In the genomic region with DNA sequence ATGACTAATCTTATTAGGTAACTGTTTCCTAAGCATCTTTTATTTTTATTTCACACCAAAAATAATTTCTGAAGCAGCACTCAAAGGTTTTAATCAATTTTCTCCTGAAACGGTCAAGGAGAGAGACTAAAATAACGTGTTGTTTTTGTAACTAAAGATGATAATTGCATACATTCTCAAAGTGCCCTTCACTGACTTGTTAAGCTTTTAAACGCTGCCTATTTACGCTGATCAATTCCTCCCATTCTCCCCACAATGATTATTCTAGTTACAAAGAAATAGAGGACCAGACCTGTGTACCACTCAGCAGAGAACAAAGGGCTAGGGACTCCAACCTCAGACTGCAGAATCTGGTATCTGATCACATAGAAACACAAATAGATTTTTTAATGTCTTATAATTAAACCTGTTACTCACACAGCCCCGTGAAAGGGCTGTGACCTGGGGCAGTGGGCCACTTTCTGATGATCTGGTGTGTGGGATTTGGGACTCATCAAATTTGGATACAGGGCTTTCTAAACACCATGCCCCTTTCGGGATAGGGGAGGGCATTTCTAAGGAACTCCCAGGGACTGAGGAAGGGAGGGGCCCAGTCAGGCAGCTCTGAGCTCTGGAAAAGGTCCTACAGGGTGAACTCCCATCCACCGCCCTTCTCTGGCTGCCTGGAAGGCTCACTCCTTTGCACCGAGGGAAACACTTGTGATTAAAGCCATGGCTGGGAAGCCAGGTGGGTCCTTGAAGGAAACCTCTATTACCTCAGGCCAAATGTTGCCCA, we compare ENCODE assay signal across 9 cellular contexts.
A peak's percentile ranks its signal among the peaks of the same experiment; 100 is the strongest.
DNase-seq lines count a peak whose midpoint lies in the region; ATAC-seq and TF ChIP-seq lines count a peak whose summit lies in the region.
"Had no signal": no experiment of that assay in that cellular context is flagged by ENCODE, and none has a peak within 500 bp of the region (broad histone marks: within the 10 kb centered on the region; RNA-seq: fewer than 3 reads in every experiment).

No MANE protein-coding gene starts in this region.

- H3K27ac ChIP-seq in mucosa of rectum (ENCODE audit: low read depth in 2 of 2, low read length in 2 of 2), result peak overlapping the region; percentile 90 to 94
- no peak overlapping the region for H3K27ac ChIP-seq in CD4-positive, alpha-beta T cell (ENCODE audit: low read depth, low read length)

- no peaks in the 10 kb centered on the region for H3K36me3 Mint-ChIP-seq in chondrocyte (ENCODE audit: low read depth)
- no peaks in the 10 kb centered on the region for H3K36me3 Mint-ChIP-seq in CD4-positive, alpha-beta T cell (ENCODE audit: low read depth)
- no peaks in the 10 kb centered on the region for H3K36me3 Mint-ChIP-seq in activated CD4-positive, alpha-beta T cell treated with anti-CD3 and anti-CD28 coated beads for 36 hours (ENCODE audit: low read depth)

- TF ChIP-seq CTCF in AG10803 (conservative IDR thresholded peaks at IDR 0.05; ENCODE audit: low read length) (no peak), chondrocyte (IDR thresholded peaks at IDR 0.05) (no peak)
- no peak for TF ChIP-seq CTCF in CD4-positive, alpha-beta T cell (IDR thresholded peaks at IDR 0.05)

- H3K4me3 ChIP-seq in AG10803 (ENCODE audit: low read length) (no peak overlapping the region), mucosa of rectum (ENCODE audit: low read length in 2 of 2) (peak overlapping the region in 1 of 2 donors; percentile 46)

- H3K9me3 ChIP-seq in mucosa of rectum (ENCODE audit: control insufficient read depth in 2 of 2, low read length in 2 of 2), result no peaks in the 10 kb centered on the region
- no peaks in the 10 kb centered on the region for H3K9me3 ChIP-seq in CD4-positive, alpha-beta T cell (ENCODE audit: control insufficient read depth, low read length)

- ATAC-seq in CD4-positive, alpha-beta T cell (ENCODE audit: poor library complexity), result no peak
- ATAC-seq in activated CD4-positive, alpha-beta T cell treated with anti-CD3 and anti-CD28 coated beads for 36 hours, result no peak

- no peak overlapping the region for H3K4me3 Mint-ChIP-seq in chondrocyte (ENCODE audit: unreplicated experiment)
- H3K4me3 Mint-ChIP-seq in CD4-positive, alpha-beta T cell, result no peak overlapping the region
- H3K4me3 Mint-ChIP-seq in activated CD4-positive, alpha-beta T cell treated with anti-CD3 and anti-CD28 coated beads for 36 hours, result no peak overlapping the region
- H3K4me3 Mint-ChIP-seq: activated T-helper 1 cell treated with anti-CD3 and anti-CD28 coated beads, Interleukin-12 subunit alpha, Interleukin-12 subunit beta, Interleukin-2, Interleukin-4 antibody, amounts not matched to agents 30 ng/mL and 10 ng/mL and 1 ng/mL, durations not matched to agents 14 hours and 24 hours and 36 hours had no signal

- CTCF ChIA-PET in CD4-positive, alpha-beta T cell (lab: Charles Lee), result no interaction called here
- CTCF ChIA-PET in activated CD4-positive, alpha-beta T cell treated with anti-CD3 and anti-CD28 coated beads for 36 hours (lab: Charles Lee), result interaction anchor here (0.7 to 1.7 kb wide), 3 partner anchors 228 to 757 kb away, joined by 3 to 7 read pairs (median 5); no protein-coding TSS in a partner anchor

- H3K27me3 Mint-ChIP-seq in chondrocyte (ENCODE audit: low read depth), result no peaks in the 10 kb centered on the region
- H3K27me3 Mint-ChIP-seq in CD4-positive, alpha-beta T cell, result no peaks in the 10 kb centered on the region
- peaks cover 6% of the 10 kb centered on the region for H3K27me3 Mint-ChIP-seq in activated CD4-positive, alpha-beta T cell treated with anti-CD3 and anti-CD28 coated beads for 36 hours

- H3K4me1 Mint-ChIP-seq in chondrocyte (ENCODE audit: low read depth), result peaks cover 84% of the 10 kb centered on the region
- peaks cover 10% of the 10 kb centered on the region for H3K4me1 Mint-ChIP-seq in CD4-positive, alpha-beta T cell (ENCODE audit: low read depth)
- H3K4me1 Mint-ChIP-seq in activated CD4-positive, alpha-beta T cell treated with anti-CD3 and anti-CD28 coated beads for 36 hours, result peaks cover 22% of the 10 kb centered on the region

- no peaks in the 10 kb centered on the region for H3K36me3 ChIP-seq in mucosa of rectum (ENCODE audit: control insufficient read depth in 2 of 2, insufficient read depth in 2 of 2, low read length in 2 of 2)

- DNase-seq in AG10803 (ENCODE audit: low read depth), result peak; percentile 40
- peak; percentile 59 for DNase-seq in NCI-H2029 (lab: John Stamatoyannopoulos, UW)
- DNase-seq in chondrocyte (ENCODE audit: low spot score), result no peak
- DNase-seq in KG1 (lab: John Stamatoyannopoulos, UW), result no peak
- no peak for DNase-seq in hepatic stellate cell (ENCODE audit: low spot score)
- DNase-seq in CD4-positive, alpha-beta T cell, result no peak
- DNase-seq in activated CD4-positive, alpha-beta T cell treated with anti-CD3 and anti-CD28 coated beads for 36 hours, result no peak

- intact Hi-C loops in CD4-positive, alpha-beta T cell (cut with DNase I, micrococcal nuclease), result no loop called here
- intact Hi-C loops in activated CD4-positive, alpha-beta T cell treated with anti-CD3 and anti-CD28 coated beads for 36 hours (cut with DNase I, micrococcal nuclease), result loop anchor here (1.0 to 10.0 kb wide), 6 partner anchors 8 to 572 kb away; a partner anchor contains a TSS

- H3K27me3 ChIP-seq in mucosa of rectum (ENCODE audit: control insufficient read depth in 2 of 2, insufficient read depth in 2 of 2, low read length in 2 of 2), result no peaks in the 10 kb centered on the region
- no peaks in the 10 kb centered on the region for H3K27me3 ChIP-seq in CD4-positive, alpha-beta T cell (ENCODE audit: control insufficient read depth, insufficient read depth, low read length)

- H3K9ac ChIP-seq in mucosa of rectum (ENCODE audit: low read depth in 1 of 2, low read length in 2 of 2), result peak overlapping the region in 1 of 2 donors; percentile 58

- peak overlapping the region; percentile 90 for H3K27ac Mint-ChIP-seq in chondrocyte (ENCODE audit: unreplicated experiment)
- H3K27ac Mint-ChIP-seq in CD4-positive, alpha-beta T cell, result no peak overlapping the region
- H3K27ac Mint-ChIP-seq in activated CD4-positive, alpha-beta T cell treated with anti-CD3 and anti-CD28 coated beads for 36 hours, result no peak overlapping the region

- no peaks in the 10 kb centered on the region for H3K9me3 Mint-ChIP-seq in chondrocyte (ENCODE audit: low read depth)
- no peaks in the 10 kb centered on the region for H3K9me3 Mint-ChIP-seq in CD4-positive, alpha-beta T cell
- no peaks in the 10 kb centered on the region for H3K9me3 Mint-ChIP-seq in activated CD4-positive, alpha-beta T cell treated with anti-CD3 and anti-CD28 coated beads for 36 hours (ENCODE audit: low read depth)
- H3K9me3 Mint-ChIP-seq: activated T-helper 1 cell treated with anti-CD3 and anti-CD28 coated beads, Interleukin-12 subunit alpha, Interleukin-12 subunit beta, Interleukin-2, Interleukin-4 antibody, amounts not matched to agents 30 ng/mL and 10 ng/mL and 1 ng/mL, durations not matched to agents 14 hours and 24 hours and 36 hours had no signal

- peaks cover 41 to 69% of the 10 kb centered on the region in 2 donors for H3K4me1 ChIP-seq in mucosa of rectum (ENCODE audit: control insufficient read depth in 2 of 2, insufficient read depth in 2 of 2, low read length in 2 of 2)

- POLR2A ChIA-PET in CD4-positive, alpha-beta T cell (lab: Charles Lee), result no interaction called here
- POLR2A ChIA-PET in activated CD4-positive, alpha-beta T cell treated with anti-CD3 and anti-CD28 coated beads for 36 hours (lab: Charles Lee), result interaction anchor here (0.9 to 1.2 kb wide), 2 partner anchors 9 to 10 kb away, joined by 3 read pairs; no protein-coding TSS in a partner anchor

Comparison
In these comparisons a context has a peak if more than half of its experiments do, and no peak if none do; other contexts are left out.
1. DNase-seq: peak in AG10803 (single experiment) and NCI-H2029 (single experiment); none in chondrocyte (single experiment), KG1 (single experiment), hepatic stellate cell (single experiment), CD4-positive, alpha-beta T cell (0 of 10) and activated CD4-positive, alpha-beta T cell treated with anti-CD3 and anti-CD28 coated beads for 36 hours (single experiment).
2. intact Hi-C loops: an anchor here in activated CD4-positive, alpha-beta T cell treated with anti-CD3 and anti-CD28 coated beads for 36 hours (1.0 to 10.0 kb wide); none called in CD4-positive, alpha-beta T cell.